1 cellular context compared by ENCODE assay signal in the genomic region with DNA sequence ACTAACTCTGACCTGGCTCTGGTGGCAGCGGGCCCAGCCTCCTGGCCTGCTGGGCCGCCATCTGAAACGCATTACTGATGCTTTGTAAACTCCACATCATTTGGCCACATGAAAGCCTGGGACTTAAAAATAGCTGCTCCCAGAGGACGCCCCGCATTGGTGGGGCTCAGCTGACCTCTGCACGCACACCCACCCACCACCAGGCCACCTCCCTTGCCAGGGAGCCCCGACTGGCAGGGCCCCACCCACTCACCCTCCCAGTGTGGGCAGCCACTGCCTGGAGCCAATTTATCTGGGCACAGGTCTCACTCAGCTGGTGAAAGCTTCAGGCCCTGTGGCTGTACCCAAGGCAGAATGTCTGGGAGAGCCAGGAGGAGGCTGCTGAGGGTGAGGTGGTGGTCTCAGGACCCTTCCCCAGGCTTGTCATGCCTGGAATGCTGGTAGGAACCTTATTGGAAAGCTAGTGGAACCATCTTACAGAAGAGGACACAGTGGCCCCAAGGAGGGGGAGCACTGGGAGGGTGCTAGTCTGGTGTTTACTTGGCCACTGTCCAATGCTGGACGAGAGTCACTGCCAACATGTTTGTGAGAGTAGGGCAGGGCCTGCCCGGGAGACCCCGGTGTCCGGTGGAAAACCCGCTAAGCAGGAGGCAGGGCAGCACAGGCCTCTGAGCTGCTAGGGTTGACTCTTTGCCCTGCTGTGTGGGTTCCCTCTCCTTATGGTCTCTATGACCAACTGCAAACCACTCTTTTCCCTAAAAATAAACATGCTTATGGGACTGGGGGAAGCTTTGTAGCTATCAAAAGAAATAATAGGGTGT.
TF ChIP-seq lines count a peak whose summit lies in the region.

No MANE protein-coding gene starts in this region.

TF ChIP-seq in endothelial cell of umbilical vein, 7 proteins besides CTCF, POLR2A, EP300 and RAD21 (continued from another document):
- TF ChIP-seq FOS (IDR thresholded peaks at IDR 0.05; ENCODE audit: borderline replicate concordance, insufficient read depth, low read length) = no peak
- no peak for TF ChIP-seq EZH2 (IDR thresholded peaks at IDR 0.05; ENCODE audit: borderline replicate concordance, low read depth, low read length, severe bottlenecking)
